Comparison of ENCODE assay signal across 12 cellular contexts in genomic region chr14:54737132-54737711, GRCh38.
A peak's percentile ranks its signal among the peaks of the same experiment; 100 is the strongest.
DNase-seq lines count a peak whose midpoint lies in the region; ATAC-seq and TF ChIP-seq lines count a peak whose summit lies in the region.
"Had no signal": no experiment of that assay in that cellular context is flagged by ENCODE, and none has a peak within 500 bp of the region (broad histone marks: within the 10 kb centered on the region; RNA-seq: fewer than 3 reads in every experiment).

No MANE protein-coding gene starts in this region.

- peaks cover 9 to 16% of the 10 kb centered on the region in 2 donors for H3K4me1 Mint-ChIP-seq in natural killer cell treated with Interleukin-12 subunit alpha and Interleukin-12 subunit beta and Interleukin-15 and Interleukin-18, amount 100 ng/mL, for 72 hours (ENCODE audit: low read depth in 2 of 2)
- peaks cover 0 to 5% of the 10 kb centered on the region in 2 donors for H3K4me1 Mint-ChIP-seq in natural killer cell
- H3K4me1 Mint-ChIP-seq in activated CD8-positive, alpha-beta memory T cell treated with anti-CD3 and anti-CD28 coated beads, Interleukin-2, amount 10 ng/mL, durations not matched to agents 7 days and 5 days, result peaks cover 48% of the 10 kb centered on the region

- H3K4me3 Mint-ChIP-seq in natural killer cell treated with Interleukin-12 subunit alpha and Interleukin-12 subunit beta and Interleukin-15 and Interleukin-18, amount 100 ng/mL, for 72 hours, result peak overlapping the region; percentile 6
- no peak overlapping the region for H3K4me3 Mint-ChIP-seq in natural killer cell
- H3K4me3 Mint-ChIP-seq in activated CD8-positive, alpha-beta memory T cell treated with anti-CD3 and anti-CD28 coated beads, Interleukin-2, amount 10 ng/mL, durations not matched to agents 7 days and 5 days, result no peak overlapping the region
- H3K4me3 Mint-ChIP-seq: CD8-positive, alpha-beta memory T cell had no signal

- H3K27ac ChIP-seq in tibial artery, result peak overlapping the region; percentile 51 to 68
- H3K27ac ChIP-seq in esophagus squamous epithelium, result no peak overlapping the region
- H3K27ac ChIP-seq in SJCRH30, result no peak overlapping the region
- H3K27ac ChIP-seq: HL-60 had no signal

- no peaks in the 10 kb centered on the region for H3K36me3 Mint-ChIP-seq in natural killer cell treated with Interleukin-12 subunit alpha and Interleukin-12 subunit beta and Interleukin-15 and Interleukin-18, amount 100 ng/mL, for 72 hours
- no peaks in the 10 kb centered on the region for H3K36me3 Mint-ChIP-seq in natural killer cell
- H3K36me3 Mint-ChIP-seq in activated CD8-positive, alpha-beta memory T cell treated with anti-CD3 and anti-CD28 coated beads, Interleukin-2, amount 10 ng/mL, durations not matched to agents 7 days and 5 days, result peaks cover 3% of the 10 kb centered on the region

- H3K4me3 ChIP-seq in fibroblast of pulmonary artery (replicated peaks; ENCODE audit: low read depth, low read length), result no peak overlapping the region
- no peak overlapping the region for H3K4me3 ChIP-seq in tibial artery
- no peak overlapping the region for H3K4me3 ChIP-seq in esophagus squamous epithelium
- H3K4me3 ChIP-seq in SJCRH30, result no peak overlapping the region

- H3K4me1 ChIP-seq in tibial artery (peaks cover 0 to 60% (median 19%) of the 10 kb centered on the region in 4 donors), esophagus squamous epithelium (no peaks in the 10 kb centered on the region), SJCRH30 (no peaks in the 10 kb centered on the region)

- no peak for TF ChIP-seq CTCF in natural killer cell (IDR thresholded peaks at IDR 0.05)
- no peak for TF ChIP-seq CTCF in fibroblast of pulmonary artery (IDR thresholded peaks at IDR 0.05; ENCODE audit: low read length, missing control alignments)
- no peak for TF ChIP-seq CTCF in tibial artery (IDR thresholded peaks at IDR 0.05)
- TF ChIP-seq CTCF in esophagus squamous epithelium (IDR thresholded peaks at IDR 0.05), result no peak

- H3K9me3 ChIP-seq in tibial artery (no peaks in the 10 kb centered on the region), esophagus squamous epithelium (no peaks in the 10 kb centered on the region), SJCRH30 (replicated peaks) (no peaks in the 10 kb centered on the region)

- CTCF ChIA-PET in activated CD8-positive, alpha-beta memory T cell treated with anti-CD3 and anti-CD28 coated beads, Interleukin-2, amount 10 ng/mL, durations not matched to agents 7 days and 5 days (lab: Charles Lee), result interaction anchor here (0.7 to 1.6 kb wide), 2 partner anchors 46 to 110 kb away, joined by 3 to 4 read pairs; no protein-coding TSS in a partner anchor

- 64 to 73% methylated on average over 3 to 5 of the region's 5 CpGs for WGBS in esophagus squamous epithelium, 2 donors

- peak in 1 of 2 donors; percentile 64 for ATAC-seq in natural killer cell treated with Interleukin-12 subunit alpha and Interleukin-12 subunit beta and Interleukin-15 and Interleukin-18, amount 100 ng/mL, for 72 hours
- ATAC-seq in natural killer cell, result no peak
- peak; percentile 87 for ATAC-seq in activated CD8-positive, alpha-beta memory T cell treated with anti-CD3 and anti-CD28 coated beads, Interleukin-2, amount 10 ng/mL, durations not matched to agents 7 days and 5 days

- H3K27ac Mint-ChIP-seq in natural killer cell treated with Interleukin-12 subunit alpha and Interleukin-12 subunit beta and Interleukin-15 and Interleukin-18, amount 100 ng/mL, for 72 hours, result no peak overlapping the region
- H3K27ac Mint-ChIP-seq in natural killer cell, result no peak overlapping the region
- H3K27ac Mint-ChIP-seq in activated CD8-positive, alpha-beta memory T cell treated with anti-CD3 and anti-CD28 coated beads, Interleukin-2, amount 10 ng/mL, durations not matched to agents 7 days and 5 days, result peak overlapping the region; percentile 50
- H3K27ac Mint-ChIP-seq: CD8-positive, alpha-beta memory T cell had no signal

- no peak for TF ChIP-seq POLR2A in esophagus squamous epithelium (IDR thresholded peaks at IDR 0.05)

- no peak for DNase-seq in natural killer cell treated with Interleukin-12 subunit alpha and Interleukin-12 subunit beta and Interleukin-15 and Interleukin-18, amount 100 ng/mL, for 72 hours (ENCODE audit: low spot score)
- DNase-seq in natural killer cell (no peak), fibroblast of pulmonary artery (ENCODE audit: low read depth) (peak; percentile 60), tibial artery (no peak), DMS 273 (lab: John Stamatoyannopoulos, UW; ENCODE audit: unreplicated experiment) (no peak), esophagus squamous epithelium (lab: John Stamatoyannopoulos, UW) (no peak), SJCRH30 (no peak)
- no peak for DNase-seq in activated CD8-positive, alpha-beta memory T cell treated with anti-CD3 and anti-CD28 coated beads, Interleukin-2, amount 10 ng/mL, durations not matched to agents 7 days and 5 days
- DNase-seq: CD8-positive, alpha-beta memory T cell; NCI-H2171; retina had no signal

- intact Hi-C loops in natural killer cell (cut with micrococcal nuclease) (no loop called here), tibial artery (cut with DNase I; ENCODE audit: low total_unique reads) (no loop called here), esophagus squamous epithelium (cut with DNase I) (no loop called here)

- peaks cover 41 to 77% of the 10 kb centered on the region in 2 donors for H3K27me3 Mint-ChIP-seq in natural killer cell treated with Interleukin-12 subunit alpha and Interleukin-12 subunit beta and Interleukin-15 and Interleukin-18, amount 100 ng/mL, for 72 hours
- H3K27me3 Mint-ChIP-seq in natural killer cell (ENCODE audit: low read depth in 2 of 2), result peaks cover 20 to 73% of the 10 kb centered on the region in 2 donors
- H3K27me3 Mint-ChIP-seq in activated CD8-positive, alpha-beta memory T cell treated with anti-CD3 and anti-CD28 coated beads, Interleukin-2, amount 10 ng/mL, durations not matched to agents 7 days and 5 days, result peaks cover 43% of the 10 kb centered on the region

- H3K36me3 ChIP-seq in tibial artery, result no peaks in the 10 kb centered on the region
- H3K36me3 ChIP-seq in esophagus squamous epithelium, result no peaks in the 10 kb centered on the region
- H3K36me3 ChIP-seq in SJCRH30, result no peaks in the 10 kb centered on the region

- H3K27me3 ChIP-seq in tibial artery (no peaks in the 10 kb centered on the region), esophagus squamous epithelium (no peaks in the 10 kb centered on the region), SJCRH30 (no peaks in the 10 kb centered on the region)

- no peaks in the 10 kb centered on the region for H3K9me3 Mint-ChIP-seq in natural killer cell treated with Interleukin-12 subunit alpha and Interleukin-12 subunit beta and Interleukin-15 and Interleukin-18, amount 100 ng/mL, for 72 hours
- no peaks in the 10 kb centered on the region for H3K9me3 Mint-ChIP-seq in natural killer cell
- no peaks in the 10 kb centered on the region for H3K9me3 Mint-ChIP-seq in activated CD8-positive, alpha-beta memory T cell treated with anti-CD3 and anti-CD28 coated beads, Interleukin-2, amount 10 ng/mL, durations not matched to agents 7 days and 5 days (ENCODE audit: low read depth)
- H3K9me3 Mint-ChIP-seq: CD8-positive, alpha-beta memory T cell had no signal

Comparison
In these comparisons a context has a peak if more than half of its experiments do, and no peak if none do; other contexts are left out.
1. H3K27ac ChIP-seq: peak in tibial artery (2 of 2); none in esophagus squamous epithelium (0 of 4) and SJCRH30 (single experiment).